In the genomic region with DNA sequence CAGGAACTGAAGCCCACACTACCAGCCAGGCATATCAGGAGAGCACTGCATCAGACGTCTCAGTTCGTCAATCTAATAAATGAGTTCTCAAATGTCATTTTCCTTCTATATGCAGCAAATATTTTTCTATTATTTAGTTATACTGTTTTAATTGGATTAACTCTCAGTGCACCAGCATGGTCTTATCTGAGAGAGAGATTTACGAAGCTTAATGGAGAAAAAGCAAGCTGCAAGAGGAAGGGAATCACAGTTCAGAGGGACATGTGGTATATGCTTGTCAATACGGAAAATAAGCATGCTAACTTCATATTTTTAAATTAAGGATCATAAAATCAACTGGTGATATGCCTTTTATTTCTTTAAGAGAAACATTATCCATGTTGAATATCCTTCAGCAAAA, we compare ENCODE assay signal across 17 cellular contexts.
DNase-seq lines count a peak whose midpoint lies in the region; ATAC-seq, FAIRE-seq and TF ChIP-seq lines count a peak whose summit lies in the region.
"Had no signal": no experiment of that assay in that cellular context is flagged by ENCODE, and none has a peak within 500 bp of the region (broad histone marks: within the 10 kb centered on the region; RNA-seq: fewer than 3 reads in every experiment).

No MANE protein-coding gene starts in this region.

- TF ChIP-seq EP300 in A549 (IDR thresholded peaks at IDR 0.05) (no peak), ovary (IDR thresholded peaks at IDR 0.05) (no peak)

- intact Hi-C loops in ovary (cut with DNase I), result no loop called here

- no peak for TF ChIP-seq RAD21 in A549 (conservative IDR thresholded peaks at IDR 0.05 in 1 of 2, IDR thresholded peaks at IDR 0.05 in 1 of 2)

- H3K9me3 ChIP-seq in A549 (no peaks in the 10 kb centered on the region), ovary (no peaks in the 10 kb centered on the region)
- H3K9me3 ChIP-seq: Caco-2, HAP-1 had no signal

- TF ChIP-seq POLR2A in A549 (IDR thresholded peaks at IDR 0.05; ENCODE audit: low read length) (no peak), ovary (IDR thresholded peaks at IDR 0.05) (no peak)

- H3K4me1 ChIP-seq in A549 (no peaks in the 10 kb centered on the region), ovary (ENCODE audit: insufficient read depth) (no peaks in the 10 kb centered on the region)
- H3K4me1 ChIP-seq: HAP-1 had no signal

- whole genome bisulfite sequencing in A549 (ENCODE audit: missing lambda C conversion rate), result 83% methylated on average over 4 of the region's 4 CpGs
- WGBS in ovary, 3 donors, result 84 to 90% (median 87%) methylated on average over 4 of the region's 4 CpGs

- no peaks in the 10 kb centered on the region for H3K36me3 ChIP-seq in ovary
- H3K36me3 ChIP-seq: HAP-1 had no signal

- no peak overlapping the region for H3K4me2 ChIP-seq in A549

- FAIRE-seq in A549 (lab: Jason Lieb, UNC), result peak; percentile 13
- peak; percentile 61 for FAIRE-seq in D721Med (lab: Jason Lieb, UNC)
- FAIRE-seq: GM19239 had no signal

- H3K4me3 ChIP-seq in A549 (no peak overlapping the region), ovary (no peak overlapping the region)
- H3K4me3 ChIP-seq: GM23248, HAP-1 had no signal

- no peak overlapping the region for H3K4me3 Mint-ChIP-seq in progenitor cell of endocrine pancreas (ENCODE audit: low read depth)
- H3K4me3 Mint-ChIP-seq: CD4-positive, alpha-beta T cell had no signal

- H3K4me1 Mint-ChIP-seq in progenitor cell of endocrine pancreas (ENCODE audit: low read depth), result peaks cover 11% of the 10 kb centered on the region

- no peak for DNase-seq in A549 (ENCODE audit: low read depth in 1 of 2, low spot score in 1 of 2)
- no peak for DNase-seq in D721Med (ENCODE audit: insufficient read length, low spot score)
- DNase-seq in progenitor cell of endocrine pancreas (ENCODE audit: low spot score, unreplicated experiment), result no peak
- no peak for DNase-seq in NCI-H2081 treated with DMSO at 0.1 percent for 48 hours (lab: John Stamatoyannopoulos, UW)
- no peak for DNase-seq in dedifferentiated amniotic fluid mesenchymal stem cell (ENCODE audit: extremely low spot score)
- DNase-seq in ovary, result no peak
- DNase-seq: ACHN; Caco-2; CD4-positive, alpha-beta T cell; DMS153; DMS79; GF-D8; GM23248 had no signal

- ATAC-seq in A549, result no peak
- no peak for ATAC-seq in SK-N-SH treated with all-trans-retinoic acid at 6 μM for 48 hours

- H3K9me3 Mint-ChIP-seq in progenitor cell of endocrine pancreas (ENCODE audit: low read depth), result peaks cover 2% of the 10 kb centered on the region
- H3K9me3 Mint-ChIP-seq: CD4-positive, alpha-beta T cell had no signal

- H3K27me3 Mint-ChIP-seq in progenitor cell of endocrine pancreas, result no peaks in the 10 kb centered on the region
- H3K27me3 Mint-ChIP-seq: CD4-positive, alpha-beta T cell had no signal

- TF ChIP-seq CTCF in A549 (IDR thresholded peaks at IDR 0.05), result no peak
- TF ChIP-seq CTCF in D721Med (IDR thresholded peaks at IDR 0.05; ENCODE audit: insufficient read depth, missing control alignments), result no peak
- no peak for TF ChIP-seq CTCF in progenitor cell of endocrine pancreas (IDR thresholded peaks at IDR 0.05; ENCODE audit: unreplicated experiment)
- no peak for TF ChIP-seq CTCF in ovary (IDR thresholded peaks at IDR 0.05)

- peak overlapping the region; percentile 8 for H3K27ac Mint-ChIP-seq in progenitor cell of endocrine pancreas
- H3K27ac Mint-ChIP-seq: CD4-positive, alpha-beta T cell had no signal

- H3K36me3 Mint-ChIP-seq in progenitor cell of endocrine pancreas (ENCODE audit: insufficient read depth), result no peaks in the 10 kb centered on the region

- H3K27ac ChIP-seq in A549 (no peak overlapping the region), ovary (no peak overlapping the region)
- H3K27ac ChIP-seq: C4-2B, GM23248 had no signal

- H3K27me3 ChIP-seq in ovary, result no peaks in the 10 kb centered on the region

- CTCF ChIA-PET in A549 (lab: Yijun Ruan, JAX), result no interaction called here

- POLR2A ChIA-PET in A549 (lab: Yijun Ruan, JAX), result no interaction called here

TF ChIP-seq in A549, 52 proteins besides CTCF, POLR2A, EP300 and RAD21:
- TF ChIP-seq HOXB13 (CRISPR knock-in tag; IDR thresholded peaks at IDR 0.05; ENCODE audit: low read depth), result no peak
- TF ChIP-seq ESRRA (IDR thresholded peaks at IDR 0.05; ENCODE audit: borderline replicate concordance, low read length), result no peak
- no peak for TF ChIP-seq PHF8 (IDR thresholded peaks at IDR 0.05; ENCODE audit: borderline replicate concordance, low read depth)
- no peak for TF ChIP-seq SREBF2 (IDR thresholded peaks at IDR 0.05)
- no peak for TF ChIP-seq RCOR1 (IDR thresholded peaks at IDR 0.05; ENCODE audit: low read depth, low read length)
- no peak for TF ChIP-seq ZNF302 (CRISPR knock-in tag; IDR thresholded peaks at IDR 0.05)
- no peak for TF ChIP-seq MYC (IDR thresholded peaks at IDR 0.05; ENCODE audit: borderline replicate concordance, low read length)
- TF ChIP-seq RFX5 (IDR thresholded peaks at IDR 0.05), result no peak
- TF ChIP-seq CBX2 (IDR thresholded peaks at IDR 0.05; ENCODE audit: borderline replicate concordance, low read depth), result no peak
- TF ChIP-seq CHD2 (IDR thresholded peaks at IDR 0.05; ENCODE audit: low read length, partially characterized antibody), result no peak
- TF ChIP-seq MAFK (IDR thresholded peaks at IDR 0.05; ENCODE audit: partially characterized antibody), result no peak
- TF ChIP-seq, protein P1, sequence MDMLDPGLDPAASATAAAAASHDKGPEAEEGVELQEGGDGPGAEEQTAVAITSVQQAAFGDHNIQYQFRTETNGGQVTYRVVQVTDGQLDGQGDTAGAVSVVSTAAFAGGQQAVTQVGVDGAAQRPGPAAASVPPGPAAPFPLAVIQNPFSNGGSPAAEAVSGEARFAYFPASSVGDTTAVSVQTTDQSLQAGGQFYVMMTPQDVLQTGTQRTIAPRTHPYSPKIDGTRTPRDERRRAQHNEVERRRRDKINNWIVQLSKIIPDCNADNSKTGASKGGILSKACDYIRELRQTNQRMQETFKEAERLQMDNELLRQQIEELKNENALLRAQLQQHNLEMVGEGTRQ (IDR thresholded peaks at IDR 0.05), result no peak
- no peak for TF ChIP-seq KDM1A (IDR thresholded peaks at IDR 0.05; ENCODE audit: low read depth)
- no peak for TF ChIP-seq CEBPB (IDR thresholded peaks at IDR 0.05)
- TF ChIP-seq EHMT2 (IDR thresholded peaks at IDR 0.05; ENCODE audit: low read depth), result no peak
- TF ChIP-seq CBX8 (IDR thresholded peaks at IDR 0.05), result no peak
- TF ChIP-seq, protein P2, sequence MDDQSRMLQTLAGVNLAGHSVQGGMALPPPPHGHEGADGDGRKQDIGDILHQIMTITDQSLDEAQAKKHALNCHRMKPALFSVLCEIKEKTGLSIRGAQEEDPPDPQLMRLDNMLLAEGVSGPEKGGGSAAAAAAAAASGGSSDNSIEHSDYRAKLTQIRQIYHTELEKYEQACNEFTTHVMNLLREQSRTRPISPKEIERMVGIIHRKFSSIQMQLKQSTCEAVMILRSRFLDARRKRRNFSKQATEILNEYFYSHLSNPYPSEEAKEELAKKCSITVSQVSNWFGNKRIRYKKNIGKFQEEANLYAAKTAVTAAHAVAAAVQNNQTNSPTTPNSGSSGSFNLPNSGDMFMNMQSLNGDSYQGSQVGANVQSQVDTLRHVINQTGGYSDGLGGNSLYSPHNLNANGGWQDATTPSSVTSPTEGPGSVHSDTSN (IDR thresholded peaks at IDR 0.05), result no peak
- no peak for TF ChIP-seq HDAC2 (IDR thresholded peaks at IDR 0.05)
- TF ChIP-seq TP53 (CRISPR knock-in tag; IDR thresholded peaks at IDR 0.05), result no peak
TF ChIP-seq in A549: peak in this region for 0.

TF ChIP-seq in SK-N-SH treated with all-trans-retinoic acid at 6 μM for 48 hours, 23 proteins besides CTCF, POLR2A, EP300 and RAD21 (continues in another document):
- TF ChIP-seq BACH2 (CRISPR knock-in tag; IDR thresholded peaks at IDR 0.05; ENCODE audit: borderline replicate concordance), result no peak
- TF ChIP-seq ARNTL (CRISPR knock-in tag; IDR thresholded peaks at IDR 0.05; ENCODE audit: borderline replicate concordance, low read depth), result no peak
- TF ChIP-seq, protein P3, sequence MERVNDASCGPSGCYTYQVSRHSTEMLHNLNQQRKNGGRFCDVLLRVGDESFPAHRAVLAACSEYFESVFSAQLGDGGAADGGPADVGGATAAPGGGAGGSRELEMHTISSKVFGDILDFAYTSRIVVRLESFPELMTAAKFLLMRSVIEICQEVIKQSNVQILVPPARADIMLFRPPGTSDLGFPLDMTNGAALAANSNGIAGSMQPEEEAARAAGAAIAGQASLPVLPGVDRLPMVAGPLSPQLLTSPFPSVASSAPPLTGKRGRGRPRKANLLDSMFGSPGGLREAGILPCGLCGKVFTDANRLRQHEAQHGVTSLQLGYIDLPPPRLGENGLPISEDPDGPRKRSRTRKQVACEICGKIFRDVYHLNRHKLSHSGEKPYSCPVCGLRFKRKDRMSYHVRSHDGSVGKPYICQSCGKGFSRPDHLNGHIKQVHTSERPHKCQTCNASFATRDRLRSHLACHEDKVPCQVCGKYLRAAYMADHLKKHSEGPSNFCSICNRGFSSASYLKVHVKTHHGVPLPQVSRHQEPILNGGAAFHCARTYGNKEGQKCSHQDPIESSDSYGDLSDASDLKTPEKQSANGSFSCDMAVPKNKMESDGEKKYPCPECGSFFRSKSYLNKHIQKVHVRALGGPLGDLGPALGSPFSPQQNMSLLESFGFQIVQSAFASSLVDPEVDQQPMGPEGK (CRISPR knock-in tag; IDR thresholded peaks at IDR 0.05; ENCODE audit: borderline replicate concordance), result no peak
- peak; percentile 32; the same call in 1 of the 2 replicates for TF ChIP-seq ISL1 (CRISPR knock-in tag; IDR thresholded peaks at IDR 0.05)
- no peak for TF ChIP-seq OSR1 (CRISPR knock-in tag; IDR thresholded peaks at IDR 0.05)
- TF ChIP-seq, protein P4, sequence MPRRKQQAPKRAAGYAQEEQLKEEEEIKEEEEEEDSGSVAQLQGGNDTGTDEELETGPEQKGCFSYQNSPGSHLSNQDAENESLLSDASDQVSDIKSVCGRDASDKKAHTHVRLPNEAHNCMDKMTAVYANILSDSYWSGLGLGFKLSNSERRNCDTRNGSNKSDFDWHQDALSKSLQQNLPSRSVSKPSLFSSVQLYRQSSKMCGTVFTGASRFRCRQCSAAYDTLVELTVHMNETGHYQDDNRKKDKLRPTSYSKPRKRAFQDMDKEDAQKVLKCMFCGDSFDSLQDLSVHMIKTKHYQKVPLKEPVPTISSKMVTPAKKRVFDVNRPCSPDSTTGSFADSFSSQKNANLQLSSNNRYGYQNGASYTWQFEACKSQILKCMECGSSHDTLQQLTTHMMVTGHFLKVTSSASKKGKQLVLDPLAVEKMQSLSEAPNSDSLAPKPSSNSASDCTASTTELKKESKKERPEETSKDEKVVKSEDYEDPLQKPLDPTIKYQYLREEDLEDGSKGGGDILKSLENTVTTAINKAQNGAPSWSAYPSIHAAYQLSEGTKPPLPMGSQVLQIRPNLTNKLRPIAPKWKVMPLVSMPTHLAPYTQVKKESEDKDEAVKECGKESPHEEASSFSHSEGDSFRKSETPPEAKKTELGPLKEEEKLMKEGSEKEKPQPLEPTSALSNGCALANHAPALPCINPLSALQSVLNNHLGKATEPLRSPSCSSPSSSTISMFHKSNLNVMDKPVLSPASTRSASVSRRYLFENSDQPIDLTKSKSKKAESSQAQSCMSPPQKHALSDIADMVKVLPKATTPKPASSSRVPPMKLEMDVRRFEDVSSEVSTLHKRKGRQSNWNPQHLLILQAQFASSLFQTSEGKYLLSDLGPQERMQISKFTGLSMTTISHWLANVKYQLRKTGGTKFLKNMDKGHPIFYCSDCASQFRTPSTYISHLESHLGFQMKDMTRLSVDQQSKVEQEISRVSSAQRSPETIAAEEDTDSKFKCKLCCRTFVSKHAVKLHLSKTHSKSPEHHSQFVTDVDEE (CRISPR knock-in tag; IDR thresholded peaks at IDR 0.05), result peak; percentile 87
